ENCODE assay signal across 8 cellular contexts in genomic region chr3:33980252-33980651, GRCh38.
A peak's percentile ranks its signal among the peaks of the same experiment; 100 is the strongest.
DNase-seq lines count a peak whose midpoint lies in the region; ATAC-seq, FAIRE-seq and TF ChIP-seq lines count a peak whose summit lies in the region.

No MANE protein-coding gene starts in this region.

- TF ChIP-seq CTCF in 22Rv1 (IDR thresholded peaks at IDR 0.05) (peak; percentile 45), PC-9 (conservative IDR thresholded peaks at IDR 0.05) (peak; percentile 56), foreskin fibroblast (IDR thresholded peaks at IDR 0.05; ENCODE audit: low read depth, low read length) (peak; percentile 49), sigmoid colon (IDR thresholded peaks at IDR 0.05) (no peak), ovary (IDR thresholded peaks at IDR 0.05) (no peak)

- H3K4me3 ChIP-seq in PC-9 (no peak overlapping the region), foreskin fibroblast (ENCODE audit: low read depth in 1 of 2, low read length in 2 of 2) (no peak overlapping the region), small intestine (ENCODE audit: low read depth in 1 of 2, low read length in 2 of 2) (no peak overlapping the region), sigmoid colon (no peak overlapping the region), ovary (no peak overlapping the region)

- BruUV-seq in PC-9 (replicated peaks; lab: Mats Ljungman, UMichigan), result no TSS peak

- ATAC-seq in GM21390 (IDR thresholded peaks at IDR 0.05; ENCODE audit: unreplicated experiment), result peak; percentile 53

- CTCF ChIA-PET in PC-9 (lab: Charles Lee), result interaction anchor here (1.7 kb wide), 1 partner anchor 704 kb away, joined by 5 read pairs; no protein-coding TSS in a partner anchor

- no peaks in the 10 kb centered on the region for H4K20me1 ChIP-seq in PC-9 (ENCODE audit: insufficient read depth)

- H2AFZ ChIP-seq in PC-9, result no peak overlapping the region

- intact Hi-C loops in PC-9 (cut with micrococcal nuclease; ENCODE audit: unreplicated experiment) (loop anchor here (2.0 to 10.0 kb wide), 2 partner anchors 705 to 1925 kb away; no protein-coding TSS in a partner anchor), sigmoid colon (cut with DNase I) (no loop called here), ovary (cut with DNase I) (no loop called here)

- no peaks in the 10 kb centered on the region for H3K9me3 ChIP-seq in PC-9 (ENCODE audit: insufficient read depth, low read depth)
- no peaks in the 10 kb centered on the region for H3K9me3 ChIP-seq in small intestine (ENCODE audit: control insufficient read depth, low read depth)
- H3K9me3 ChIP-seq in sigmoid colon, result no peaks in the 10 kb centered on the region
- H3K9me3 ChIP-seq in ovary, result no peaks in the 10 kb centered on the region

- POLR2A ChIA-PET in PC-9 (lab: Charles Lee; ENCODE audit: unreplicated experiment), result no interaction called here

- H3K27ac ChIP-seq in 22Rv1, result no peak overlapping the region
- H3K27ac ChIP-seq in PC-9, result no peak overlapping the region
- no peak overlapping the region for H3K27ac ChIP-seq in small intestine (ENCODE audit: low read depth in 1 of 2, low read length in 1 of 2)
- H3K27ac ChIP-seq in sigmoid colon, result no peak overlapping the region
- no peak overlapping the region for H3K27ac ChIP-seq in ovary

- 17 to 44% (median 22%) methylated on average over 3 of the region's 3 CpGs for WGBS in small intestine, 3 donors
- WGBS in sigmoid colon, 2 donors, result 17 to 51% methylated on average over 3 of the region's 3 CpGs
- 7 to 29% (median 14%) methylated on average over 3 of the region's 3 CpGs for WGBS in ovary, 3 donors

- no peaks in the 10 kb centered on the region for H3F3A ChIP-seq in PC-9 (ENCODE audit: insufficient read depth, low read depth)

- TF ChIP-seq EP300 in sigmoid colon (IDR thresholded peaks at IDR 0.05) (no peak), ovary (IDR thresholded peaks at IDR 0.05) (no peak)

- H3K4me1 ChIP-seq in PC-9 (replicated peaks; ENCODE audit: insufficient read depth) (no peaks in the 10 kb centered on the region), small intestine (ENCODE audit: control insufficient read depth in 2 of 2, insufficient read depth in 1 of 2, low read depth in 1 of 2, low read length in 1 of 2) (no peaks in the 10 kb centered on the region), sigmoid colon (no peaks in the 10 kb centered on the region), ovary (ENCODE audit: insufficient read depth) (no peaks in the 10 kb centered on the region)

- no peak for FAIRE-seq in small intestine (lab: Jason Lieb, UNC)

- H3K36me3 ChIP-seq in PC-9 (ENCODE audit: low read depth) (no peaks in the 10 kb centered on the region), small intestine (ENCODE audit: control insufficient read depth in 2 of 2, insufficient read depth in 2 of 2, low read length in 2 of 2) (no peaks in the 10 kb centered on the region), sigmoid colon (no peaks in the 10 kb centered on the region), ovary (no peaks in the 10 kb centered on the region)

- H3K79me2 ChIP-seq in PC-9 (ENCODE audit: low read depth), result no peaks in the 10 kb centered on the region

- DNase-seq in PC-9, result no peak
- peak; percentile 80 to 87 for DNase-seq in foreskin fibroblast
- DNase-seq in small intestine, result no peak
- no peak for DNase-seq in ureter (ENCODE audit: low spot score)
- DNase-seq in sigmoid colon, result no peak
- no peak for DNase-seq in ovary

- no peak overlapping the region for H3K4me2 ChIP-seq in PC-9

- no peak for TF ChIP-seq POLR2A in sigmoid colon (IDR thresholded peaks at IDR 0.05)
- no peak for TF ChIP-seq POLR2A in ovary (IDR thresholded peaks at IDR 0.05)

- H3K27me3 ChIP-seq in PC-9 (ENCODE audit: insufficient read depth, low read depth) (no peaks in the 10 kb centered on the region), small intestine (ENCODE audit: control insufficient read depth in 2 of 2, insufficient read depth in 2 of 2, low read length in 2 of 2) (no peaks in the 10 kb centered on the region), sigmoid colon (no peaks in the 10 kb centered on the region), ovary (no peaks in the 10 kb centered on the region)

- H3K9me2 ChIP-seq in PC-9 (ENCODE audit: insufficient read depth), result no peaks in the 10 kb centered on the region

Comparison
In these comparisons a context has a peak if more than half of its experiments do, and no peak if none do; other contexts are left out.
1. CTCF ChIP-seq: peak in 22Rv1 (single experiment), PC-9 (single experiment) and foreskin fibroblast (single experiment); none in sigmoid colon (0 of 4) and ovary (0 of 3).
2. DNase-seq: peak in foreskin fibroblast (2 of 2); none in PC-9 (0 of 2), small intestine (single experiment), ureter (single experiment), sigmoid colon (single experiment) and ovary (0 of 5).